ENCODE assay signal across 10 cellular contexts in the genomic region with DNA sequence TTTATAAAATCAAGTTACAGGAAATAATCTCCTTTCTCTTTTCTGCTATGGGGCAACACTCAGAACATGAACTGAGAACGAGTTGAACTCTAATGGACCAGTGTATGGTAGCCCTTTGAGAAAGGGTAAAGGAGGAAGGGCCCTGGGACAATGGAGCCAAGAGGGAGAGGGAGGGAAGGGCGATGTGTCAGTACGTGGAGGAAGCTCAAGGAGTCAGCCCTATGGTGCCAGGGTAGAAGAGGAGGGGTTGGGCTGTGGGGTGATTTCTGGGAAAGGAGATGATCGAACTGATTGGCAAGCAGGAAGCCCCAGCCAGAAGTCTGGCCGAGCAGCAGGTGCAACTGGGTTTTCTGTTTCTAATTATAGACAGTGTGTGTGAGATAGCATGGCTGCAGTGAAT. TPM values are rescaled to one million over a fixed set of nuclear protein-coding genes. Genes with fewer than 3 reads are reported as not detected.
A peak's percentile ranks its signal among the peaks of the same experiment; 100 is the strongest.
DNase-seq lines count a peak whose midpoint lies in the region; ATAC-seq and TF ChIP-seq lines count a peak whose summit lies in the region.
"Had no signal": no experiment of that assay in that cellular context is flagged by ENCODE, and none has a peak within 500 bp of the region (broad histone marks: within the 10 kb centered on the region; RNA-seq: fewer than 3 reads in every experiment).

No MANE protein-coding gene starts in this region.

- no peak for TF ChIP-seq POLR2A in body of pancreas (IDR thresholded peaks at IDR 0.05)

- H3K27me3 ChIP-seq in PC-9 (ENCODE audit: insufficient read depth, low read depth) (no peaks in the 10 kb centered on the region), body of pancreas (no peaks in the 10 kb centered on the region)

- H4K20me1 ChIP-seq in PC-9 (ENCODE audit: insufficient read depth): no peaks in the 10 kb centered on the region

- BruUV-seq in PC-9 (replicated peaks; lab: Mats Ljungman, UMichigan): no TSS peak

- H3K4me2 ChIP-seq in PC-9: no peak overlapping the region

- H3K27ac ChIP-seq in PC-9 (no peak overlapping the region), body of pancreas (no peak overlapping the region)

- no peaks in the 10 kb centered on the region for H3K79me2 ChIP-seq in PC-9 (ENCODE audit: low read depth)

- POLR2A ChIA-PET in PC-9 (lab: Charles Lee; ENCODE audit: unreplicated experiment): no interaction called here

- peak overlapping the region; percentile 70; the same call in 1 of the 2 replicates for H2AFZ ChIP-seq in PC-9

- H3K9me3 ChIP-seq in PC-9 (ENCODE audit: insufficient read depth, low read depth) (no peaks in the 10 kb centered on the region), body of pancreas (no peaks in the 10 kb centered on the region)
- H3K9me3 ChIP-seq: Caco-2 had no signal

- H3K4me1 ChIP-seq in PC-9 (replicated peaks; ENCODE audit: insufficient read depth) (peaks cover 16% of the 10 kb centered on the region; the same call in 1 of the 2 replicates), body of pancreas (peaks cover 36% of the 10 kb centered on the region)

- H3K9me2 ChIP-seq in PC-9 (ENCODE audit: insufficient read depth): no peaks in the 10 kb centered on the region

- CTCF ChIA-PET in PC-9 (lab: Charles Lee): no interaction called here

- WGBS in body of pancreas, 2 donors: 31 to 33% methylated on average over 5 of the region's 5 CpGs

- ATAC-seq in body of pancreas: no peak
- no peak for ATAC-seq in HG02885 (IDR thresholded peaks at IDR 0.05; ENCODE audit: poor library complexity, unreplicated experiment)

- intact Hi-C loops in PC-9 (cut with micrococcal nuclease; ENCODE audit: unreplicated experiment) (loop anchor here (10.0 kb wide), 3 partner anchors 357 to 1747 kb away; no protein-coding TSS in a partner anchor), body of pancreas (cut with DNase I) (loop anchor here (10.0 kb wide), 1 partner anchor 197 kb away; no protein-coding TSS in a partner anchor)

- peak; percentile 27 for DNase-seq in activated T-cell treated with anti-CD3 and anti-CD28 coated beads for 48 hours (ENCODE audit: low read depth)
- no peak for DNase-seq in activated T-cell treated with anti-CD3 and anti-CD28 coated beads, Interleukin-2, amount 50 U/mL, for 1 hour
- DNase-seq in PC-9: no peak
- DNase-seq in body of pancreas: peak; percentile 22 to 38 (median 30)
- peak; percentile 67 for DNase-seq in stimulated activated CD8-positive, alpha-beta memory T cell treated with anti-CD3 and anti-CD28 coated beads, Interleukin-4, amount 100 ng/mL, for 48 hours
- no peak for DNase-seq in HPDE6-E6E7 (ENCODE audit: extremely low spot score)
- no peak for DNase-seq in anterior cingulate cortex (lab: John Stamatoyannopoulos, UW)
- DNase-seq: Caco-2, occipital lobe had no signal

- H3K36me3 ChIP-seq in PC-9 (ENCODE audit: low read depth) (no peaks in the 10 kb centered on the region), body of pancreas (replicated peaks in 1 of 2; ENCODE audit: insufficient read depth in 1 of 2, low read depth in 2 of 2) (no peaks in the 10 kb centered on the region)

- H3K4me3 ChIP-seq in PC-9 (no peak overlapping the region), body of pancreas (no peak overlapping the region)

- TF ChIP-seq CTCF in PC-9 (conservative IDR thresholded peaks at IDR 0.05): no peak
- no peak for TF ChIP-seq CTCF in body of pancreas (IDR thresholded peaks at IDR 0.05)

- 0 out of 2 replicates have a peak, but pooled peaks cover 6% of the 10 kb centered on the region for H3F3A ChIP-seq in PC-9 (ENCODE audit: insufficient read depth, low read depth)

RNA-seq across cellular contexts. Expression of a gene that starts 4.3 kb away (rescaled TPM):
- total RNA-seq in PC-9 (2021): 10.0 and 11.2 TPM in 2 replicates
- total RNA-seq in body of pancreas: 10 to 100 TPM; 20.5 to 22.4 TPM

RNA-seq across cellular contexts. Expression of a gene that starts 50.6 kb away (rescaled TPM):
- total RNA-seq in PC-9 (2021): 161 and 181 TPM in 2 replicates
- 10 to 100 TPM; 71.2 to 80.7 TPM for total RNA-seq in body of pancreas

Comparison
In these comparisons a context has a peak if more than half of its experiments do, and no peak if none do; other contexts are left out.
1. DNase-seq: peak in activated T-cell treated with anti-CD3 and anti-CD28 coated beads for 48 hours (single experiment), body of pancreas (4 of 4) and stimulated activated CD8-positive, alpha-beta memory T cell treated with anti-CD3 and anti-CD28 coated beads, Interleukin-4, amount 100 ng/mL, for 48 hours (single experiment); none in activated T-cell treated with anti-CD3 and anti-CD28 coated beads, Interleukin-2, amount 50 U/mL, for 1 hour (single experiment), PC-9 (0 of 2), HPDE6-E6E7 (single experiment) and anterior cingulate cortex (0 of 58).